ENCODE assay signal across 1 cellular context in the genomic region with DNA sequence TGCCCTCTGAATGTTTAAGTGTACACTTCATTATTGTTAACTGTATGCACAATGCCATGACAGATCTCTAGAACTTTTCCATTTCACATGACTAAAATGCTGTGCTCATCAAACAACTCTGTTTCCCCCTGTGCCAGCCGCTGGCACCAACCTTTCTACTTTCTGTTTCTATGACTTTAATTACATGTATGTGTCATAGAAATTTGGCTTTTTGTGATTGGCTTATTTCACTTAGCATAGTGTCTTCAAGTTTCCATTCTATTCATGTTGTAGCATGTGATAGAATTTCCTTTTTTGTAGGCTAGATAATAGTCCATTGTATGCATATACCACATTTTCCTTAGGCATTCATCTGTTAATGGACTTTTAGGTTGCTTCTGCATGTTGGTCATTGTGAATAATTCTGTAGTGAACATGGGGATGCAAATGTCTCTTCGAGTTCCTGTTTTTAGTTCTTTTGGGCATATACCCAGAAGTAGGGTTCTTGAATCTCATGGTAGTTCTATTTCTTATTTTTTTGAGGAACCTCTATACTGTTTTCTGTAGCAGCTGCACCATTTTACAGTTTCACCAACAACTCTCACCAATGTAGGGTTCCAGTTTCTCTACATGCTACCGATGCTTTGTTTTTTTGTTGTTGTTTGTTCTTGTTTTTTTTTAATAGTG.
TF ChIP-seq lines count a peak whose summit lies in the region.

No MANE protein-coding gene starts in this region.

TF ChIP-seq in H1, 55 proteins besides CTCF, POLR2A, EP300 and RAD21 (continued from another document):
- TF ChIP-seq E2F6 (IDR thresholded peaks at IDR 0.05) (no peak), BCL11A (IDR thresholded peaks at IDR 0.05; ENCODE audit: low read depth in 2 of 2, low read length in 2 of 2) (no peak), MAFK (IDR thresholded peaks at IDR 0.05; ENCODE audit: low read depth, low read length) (peak; percentile 38; the same call in 1 of the 2 replicates)
